13 cellular contexts compared by ENCODE assay signal in the genomic region with DNA sequence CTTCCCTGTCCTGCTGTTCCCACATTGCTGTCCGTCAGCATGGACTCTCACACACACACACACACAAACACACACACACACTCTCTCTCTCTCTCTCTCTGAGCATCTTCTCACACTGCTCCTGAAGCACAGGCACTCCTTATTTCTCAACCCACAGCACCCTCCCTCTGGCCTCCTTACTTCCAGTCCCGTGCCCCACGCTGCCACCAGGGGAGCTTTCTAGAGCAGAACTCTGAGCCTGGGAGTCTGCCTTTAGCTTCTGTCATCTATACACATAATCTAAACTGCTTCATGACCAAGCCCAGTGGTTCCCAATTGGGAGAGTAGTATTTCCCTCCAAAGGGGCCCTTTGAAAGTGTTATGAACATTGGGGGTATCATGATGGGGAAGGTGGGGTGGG. TPM values are rescaled to one million over a fixed set of nuclear protein-coding genes. Genes with fewer than 3 reads are reported as not detected.
DNase-seq lines count a peak whose midpoint lies in the region; ATAC-seq, FAIRE-seq and TF ChIP-seq lines count a peak whose summit lies in the region.
"Had no signal": no experiment of that assay in that cellular context is flagged by ENCODE, and none has a peak within 500 bp of the region (broad histone marks: within the 10 kb centered on the region; RNA-seq: fewer than 3 reads in every experiment).

No MANE protein-coding gene starts in this region.

- CTCF ChIA-PET in activated CD4-positive, alpha-beta T cell treated with anti-CD3 and anti-CD28 coated beads, Interleukin-2, amount 10 ng/mL, durations not matched to agents 7 days and 5 days (lab: Charles Lee) = interaction anchor here (0.9 to 3.0 kb wide), 6 partner anchors 10 to 123 kb away, joined by 3 to 12 read pairs (median 3); no protein-coding TSS in a partner anchor

- H3K27ac Mint-ChIP-seq in activated CD4-positive, alpha-beta T cell treated with anti-CD3 and anti-CD28 coated beads, Interleukin-2, amount 10 ng/mL, durations not matched to agents 7 days and 5 days = peak overlapping the region; percentile 95
- H3K27ac Mint-ChIP-seq in endothelial cell (ENCODE audit: unreplicated experiment) = peak overlapping the region; percentile 7

- peaks cover 97% of the 10 kb centered on the region for H3K4me1 Mint-ChIP-seq in activated T-cell treated with anti-CD3 and anti-CD28 coated beads, Interleukin-2, amount 50 U/mL, for 4 hours (ENCODE audit: low read depth)
- peaks cover 86% of the 10 kb centered on the region for H3K4me1 Mint-ChIP-seq in activated CD4-positive, alpha-beta T cell treated with anti-CD3 and anti-CD28 coated beads, Interleukin-2, amount 10 ng/mL, durations not matched to agents 7 days and 5 days
- H3K4me1 Mint-ChIP-seq in endothelial cell (ENCODE audit: unreplicated experiment) = peaks cover 16% of the 10 kb centered on the region

- no peak for ATAC-seq in activated T-cell treated with anti-CD3 and anti-CD28 coated beads, Interleukin-2, amount 50 U/mL, for 4 hours
- ATAC-seq: activated CD4-positive, CD25-positive, alpha-beta regulatory T cell treated with anti-CD3 and anti-CD28 coated beads, Interleukin-2, amount 50 U/mL, for 24 hours had no signal

- peak overlapping the region; percentile 57 for H3K4me3 Mint-ChIP-seq in activated T-cell treated with anti-CD3 and anti-CD28 coated beads, Interleukin-2, amount 50 U/mL, for 4 hours
- H3K4me3 Mint-ChIP-seq in activated CD4-positive, alpha-beta T cell treated with anti-CD3 and anti-CD28 coated beads, Interleukin-2, amount 10 ng/mL, durations not matched to agents 7 days and 5 days = no peak overlapping the region
- H3K4me3 Mint-ChIP-seq in endothelial cell (ENCODE audit: unreplicated experiment) = peak overlapping the region; percentile 8

- POLR2A ChIA-PET in activated CD4-positive, alpha-beta T cell treated with anti-CD3 and anti-CD28 coated beads, Interleukin-2, amount 10 ng/mL, durations not matched to agents 7 days and 5 days (lab: Charles Lee) = no interaction called here

- H3K9me3 Mint-ChIP-seq in activated T-cell treated with anti-CD3 and anti-CD28 coated beads, Interleukin-2, amount 50 U/mL, for 4 hours = no peaks in the 10 kb centered on the region
- no peaks in the 10 kb centered on the region for H3K9me3 Mint-ChIP-seq in activated CD4-positive, alpha-beta T cell treated with anti-CD3 and anti-CD28 coated beads, Interleukin-2, amount 10 ng/mL, durations not matched to agents 7 days and 5 days
- no peaks in the 10 kb centered on the region for H3K9me3 Mint-ChIP-seq in endothelial cell (ENCODE audit: unreplicated experiment)

- no peak for TF ChIP-seq CTCF in endothelial cell (IDR thresholded peaks at IDR 0.05; ENCODE audit: unreplicated experiment)

- no peaks in the 10 kb centered on the region for H3K27me3 Mint-ChIP-seq in activated T-cell treated with anti-CD3 and anti-CD28 coated beads, Interleukin-2, amount 50 U/mL, for 4 hours (ENCODE audit: low read depth)
- H3K27me3 Mint-ChIP-seq in activated CD4-positive, alpha-beta T cell treated with anti-CD3 and anti-CD28 coated beads, Interleukin-2, amount 10 ng/mL, durations not matched to agents 7 days and 5 days = no peaks in the 10 kb centered on the region
- H3K27me3 Mint-ChIP-seq in endothelial cell (ENCODE audit: unreplicated experiment) = peaks cover 2% of the 10 kb centered on the region

- H3K36me3 Mint-ChIP-seq in activated T-cell treated with anti-CD3 and anti-CD28 coated beads, Interleukin-2, amount 50 U/mL, for 4 hours (ENCODE audit: insufficient read depth) = peaks cover 38% of the 10 kb centered on the region
- H3K36me3 Mint-ChIP-seq in activated CD4-positive, alpha-beta T cell treated with anti-CD3 and anti-CD28 coated beads, Interleukin-2, amount 10 ng/mL, durations not matched to agents 7 days and 5 days (ENCODE audit: low read depth) = peaks cover 63% of the 10 kb centered on the region
- H3K36me3 Mint-ChIP-seq in endothelial cell (ENCODE audit: low read depth, unreplicated experiment) = peaks cover 20% of the 10 kb centered on the region

- no peak for FAIRE-seq in RCC 7860 (lab: Jason Lieb, UNC)
- FAIRE-seq: GM19239 had no signal

- peak; percentile 27 for DNase-seq in activated T-cell treated with anti-CD3 and anti-CD28 coated beads, Interleukin-2, amount 50 U/mL, for 4 hours
- DNase-seq in activated T-cell treated with anti-CD3 and anti-CD28 coated beads, Interleukin-2, amount 50 U/mL, for 1 hour = no peak
- DNase-seq in activated CD4-positive, alpha-beta T cell treated with anti-CD3 and anti-CD28 coated beads, Interleukin-2, amount 10 ng/mL, durations not matched to agents 7 days and 5 days = peak; percentile 29
- no peak for DNase-seq in endothelial cell (ENCODE audit: low spot score)
- DNase-seq in stimulated activated naive CD4-positive, alpha-beta T cell treated with Interleukin-2 at 50 U/mL for 16 hours (lab: John Stamatoyannopoulos, UW) = peak; percentile 31
- DNase-seq in RCC 7860 (ENCODE audit: low spot score) = no peak
- no peak for DNase-seq in AML-193 (lab: John Stamatoyannopoulos, UW)
- DNase-seq in globus pallidus (ENCODE audit: low spot score) = no peak
- DNase-seq: esophagus squamous epithelium, nucleus accumbens, PC-9 had no signal

RNA-seq across cellular contexts. Expression of a gene that starts 29.1 kb away (rescaled TPM):
- 10 to 100 TPM; 54.4 to 65.7 (median 57.5) TPM for total RNA-seq in activated T-cell treated with anti-CD3 and anti-CD28 coated beads, Interleukin-2, amount 50 U/mL, for 4 hours
- total RNA-seq in activated CD4-positive, alpha-beta T cell treated with anti-CD3 and anti-CD28 coated beads, Interleukin-2, amount 10 ng/mL, durations not matched to agents 7 days and 5 days = 10 to 100 TPM; 59.2 to 60.1 TPM
- 36.7 TPM for total RNA-seq in endothelial cell (ENCODE audit: unreplicated experiment)

Comparison
In these comparisons a context has a peak if more than half of its experiments do, and no peak if none do; other contexts are left out.
1. DNase-seq: peak in activated T-cell treated with anti-CD3 and anti-CD28 coated beads, Interleukin-2, amount 50 U/mL, for 4 hours (single experiment), activated CD4-positive, alpha-beta T cell treated with anti-CD3 and anti-CD28 coated beads, Interleukin-2, amount 10 ng/mL, durations not matched to agents 7 days and 5 days (single experiment) and stimulated activated naive CD4-positive, alpha-beta T cell treated with Interleukin-2 at 50 U/mL for 16 hours (single experiment); none in activated T-cell treated with anti-CD3 and anti-CD28 coated beads, Interleukin-2, amount 50 U/mL, for 1 hour (single experiment), endothelial cell (single experiment), RCC 7860 (single experiment), AML-193 (0 of 2) and globus pallidus (single experiment).